1 cellular context compared by ENCODE assay signal in the genomic region with DNA sequence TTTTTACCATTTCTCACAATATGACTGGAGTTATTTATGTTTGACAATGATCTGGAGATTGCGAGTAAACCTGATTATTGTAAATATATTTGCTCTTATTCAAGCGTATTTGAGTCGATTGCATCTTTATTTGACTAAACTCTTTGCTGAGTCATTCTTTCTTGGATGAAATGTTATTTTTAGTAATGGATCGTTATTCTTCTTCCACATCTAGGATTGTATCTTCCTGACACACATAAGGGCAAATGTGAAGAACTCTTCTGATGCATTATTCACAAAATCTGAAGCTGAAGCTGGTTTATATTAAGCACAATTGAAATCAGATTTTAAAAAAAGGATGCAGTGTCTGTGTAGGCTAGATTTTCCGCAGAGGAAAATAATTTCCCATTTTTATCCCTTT.
TF ChIP-seq lines count a peak whose summit lies in the region.

No MANE protein-coding gene starts in this region.

TF ChIP-seq in SK-N-SH treated with all-trans-retinoic acid at 6 μM for 48 hours, 23 proteins besides CTCF, POLR2A, EP300 and RAD21 (continued from another document):
- no peak for TF ChIP-seq TSHZ2 (CRISPR knock-in tag; IDR thresholded peaks at IDR 0.05)
TF ChIP-seq in SK-N-SH treated with all-trans-retinoic acid at 6 μM for 48 hours: peak in this region for 2.
